In the genomic region with DNA sequence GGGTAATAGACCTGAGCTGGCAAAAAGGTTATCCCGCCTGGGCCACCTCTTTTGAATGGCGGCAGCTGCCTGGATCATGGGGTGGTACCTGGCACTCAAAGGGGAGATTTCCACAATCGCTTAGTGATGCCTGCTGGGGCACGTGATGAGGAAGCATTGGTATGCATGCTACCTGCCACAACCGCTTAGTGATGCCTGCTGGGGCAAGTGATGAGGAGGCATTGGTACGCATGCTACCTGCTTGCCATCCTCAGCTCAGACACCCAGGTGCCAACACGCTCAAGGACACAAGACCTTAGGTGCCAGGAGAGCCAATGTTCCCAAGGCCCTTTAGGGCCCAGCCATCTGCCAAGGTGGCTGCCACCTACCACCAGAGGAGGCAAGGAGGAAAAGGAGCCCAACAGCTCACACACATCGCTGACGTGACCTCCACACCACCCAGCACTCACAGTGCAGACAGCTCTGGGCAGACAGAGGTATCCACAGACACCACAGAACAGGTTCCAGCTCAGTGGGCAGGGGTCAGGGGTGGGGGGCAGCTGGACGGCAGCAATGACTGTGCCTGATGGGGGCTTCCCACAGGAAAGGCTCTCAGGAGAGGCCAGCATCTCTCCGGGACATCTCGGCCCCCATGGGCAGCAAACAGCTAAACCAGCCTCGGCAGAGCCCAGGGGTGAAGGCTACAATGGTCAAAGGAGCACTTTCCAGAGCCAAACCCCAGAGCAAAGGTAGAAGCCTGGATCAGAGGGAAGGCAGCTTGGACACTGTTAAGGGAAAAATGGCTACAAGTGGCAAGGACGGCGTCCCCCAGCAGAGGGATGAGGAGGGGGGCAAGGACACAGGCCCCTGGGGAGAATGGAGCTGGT, we compare ENCODE assay signal across 10 cellular contexts. TPM values are rescaled to one million over a fixed set of nuclear protein-coding genes. Genes with fewer than 3 reads are reported as not detected.
DNase-seq lines count a peak whose midpoint lies in the region; ATAC-seq and TF ChIP-seq lines count a peak whose summit lies in the region.
"Had no signal": no experiment of that assay in that cellular context is flagged by ENCODE, and none has a peak within 500 bp of the region (broad histone marks: within the 10 kb centered on the region; RNA-seq: fewer than 3 reads in every experiment).

No MANE protein-coding gene starts in this region.

- H3K79me2 ChIP-seq in osteoblast (ENCODE audit: insufficient read depth, low read length) = no peaks in the 10 kb centered on the region

- H3K36me3 Mint-ChIP-seq in endodermal cell (ENCODE audit: low read depth) = peaks cover 21% of the 10 kb centered on the region
- H3K36me3 Mint-ChIP-seq in activated T-helper 2 cell treated with anti-CD3 and anti-CD28 coated beads, Interferon-gamma antibody, Interleukin-2, Interleukin-4, amounts not matched to agents 10 μg/mL and 5 μg/mL and 100 μg/mL, durations not matched to agents 14 hours and 24 hours and 36 hours (ENCODE audit: low read depth) = no peaks in the 10 kb centered on the region

- H3K4me3 ChIP-seq in right cardiac atrium (ENCODE audit: low read length) (no peak overlapping the region), endodermal cell (ENCODE audit: low read length) (no peak overlapping the region), osteoblast (ENCODE audit: insufficient read depth, low read length) (no peak overlapping the region)

- WGBS in right cardiac atrium = 97% methylated on average over 15 of the region's 15 CpGs
- 94 to 96% methylated on average over 12 to 15 of the region's 15 CpGs for WGBS in endodermal cell (ENCODE audit: insufficient coverage in 1 of 2, insufficient read length in 1 of 2), 2 experiments

- no peaks in the 10 kb centered on the region for H3K27me3 Mint-ChIP-seq in endodermal cell (ENCODE audit: insufficient read depth)
- no peaks in the 10 kb centered on the region for H3K27me3 Mint-ChIP-seq in activated T-helper 2 cell treated with anti-CD3 and anti-CD28 coated beads, Interferon-gamma antibody, Interleukin-2, Interleukin-4, amounts not matched to agents 10 μg/mL and 5 μg/mL and 100 μg/mL, durations not matched to agents 14 hours and 24 hours and 36 hours (ENCODE audit: low read depth)

- DNase-seq in right cardiac atrium = peak in 2 of 3 donors; percentile 20 to 23
- DNase-seq in left cardiac atrium = no peak
- peak; percentile 30 for DNase-seq in endodermal cell
- peak; percentile 75 for DNase-seq in osteoblast (ENCODE audit: insufficient read length, low spot score, missing footprints)
- DNase-seq in NCI-H446 treated with DMSO at 0.1 percent for 48 hours (lab: John Stamatoyannopoulos, UW) = no peak
- no peak for DNase-seq in stimulated activated naive CD8-positive, alpha-beta T cell treated with anti-CD3 and anti-CD28 coated beads, Interleukin-15, Interleukin-2, amounts not matched to agents 100 U/mL and 50 U/mL, for 24 hours
- DNase-seq in activated T-helper 2 cell treated with anti-CD3 and anti-CD28 coated beads, Interferon-gamma antibody, Interleukin-2, Interleukin-4, amounts not matched to agents 10 μg/mL and 5 μg/mL and 100 μg/mL, durations not matched to agents 14 hours and 24 hours and 36 hours (ENCODE audit: low spot score) = no peak
- no peak for DNase-seq in NCI-H2081 (lab: John Stamatoyannopoulos, UW)
- DNase-seq: NCI-H187 treated with DMSO at 0.1 percent for 48 hours, NCI-H748 treated with DMSO at 0.1 percent for 48 hours had no signal

- no peaks in the 10 kb centered on the region for H3K9me3 ChIP-seq in right cardiac atrium (ENCODE audit: control insufficient read depth, low read length)
- H3K9me3 ChIP-seq in endodermal cell (ENCODE audit: control insufficient read depth, low read length) = no peaks in the 10 kb centered on the region
- H3K9me3 ChIP-seq in osteoblast (ENCODE audit: low read depth, low read length) = no peaks in the 10 kb centered on the region

- H3K27me3 ChIP-seq in right cardiac atrium (ENCODE audit: control insufficient read depth, insufficient read depth) (no peaks in the 10 kb centered on the region), endodermal cell (ENCODE audit: control insufficient read depth, insufficient read depth, low read length, poor library complexity, severe bottlenecking) (no peaks in the 10 kb centered on the region), osteoblast (ENCODE audit: insufficient read depth, low read length) (no peaks in the 10 kb centered on the region)

- no peak overlapping the region for H2AFZ ChIP-seq in osteoblast (ENCODE audit: low read length)

- H3K36me3 ChIP-seq in endodermal cell (ENCODE audit: control insufficient read depth, insufficient read depth, low read length) (peaks cover 28% of the 10 kb centered on the region), osteoblast (ENCODE audit: insufficient read depth, low read length) (peaks cover 31% of the 10 kb centered on the region)

- H3K4me1 Mint-ChIP-seq in endodermal cell = no peaks in the 10 kb centered on the region
- no peaks in the 10 kb centered on the region for H3K4me1 Mint-ChIP-seq in activated T-helper 2 cell treated with anti-CD3 and anti-CD28 coated beads, Interferon-gamma antibody, Interleukin-2, Interleukin-4, amounts not matched to agents 10 μg/mL and 5 μg/mL and 100 μg/mL, durations not matched to agents 14 hours and 24 hours and 36 hours (ENCODE audit: low read depth)

- H3K4me3 Mint-ChIP-seq in endodermal cell = no peak overlapping the region
- no peak overlapping the region for H3K4me3 Mint-ChIP-seq in activated T-helper 2 cell treated with anti-CD3 and anti-CD28 coated beads, Interferon-gamma antibody, Interleukin-2, Interleukin-4, amounts not matched to agents 10 μg/mL and 5 μg/mL and 100 μg/mL, durations not matched to agents 14 hours and 24 hours and 36 hours (ENCODE audit: low read depth)

- H3K27ac ChIP-seq in right cardiac atrium (ENCODE audit: low read length) (no peak overlapping the region), endodermal cell (ENCODE audit: low read depth, low read length) (no peak overlapping the region), osteoblast (ENCODE audit: low read depth, low read length) (no peak overlapping the region)

- H3K27ac Mint-ChIP-seq in endodermal cell = no peak overlapping the region
- no peak overlapping the region for H3K27ac Mint-ChIP-seq in activated T-helper 2 cell treated with anti-CD3 and anti-CD28 coated beads, Interferon-gamma antibody, Interleukin-2, Interleukin-4, amounts not matched to agents 10 μg/mL and 5 μg/mL and 100 μg/mL, durations not matched to agents 14 hours and 24 hours and 36 hours

- ATAC-seq in right cardiac atrium (no peak), left cardiac atrium (no peak)
- ATAC-seq in stimulated activated naive CD8-positive, alpha-beta T cell treated with anti-CD3 and anti-CD28 coated beads, Interleukin-15, Interleukin-2, amounts not matched to agents 100 U/mL and 50 U/mL, for 24 hours = no peak

- H3K4me1 ChIP-seq in right cardiac atrium (ENCODE audit: control insufficient read depth, insufficient read depth, low read length) (no peaks in the 10 kb centered on the region), endodermal cell (ENCODE audit: control insufficient read depth, insufficient read depth, low read length) (no peaks in the 10 kb centered on the region), osteoblast (ENCODE audit: insufficient read depth, low read length) (no peaks in the 10 kb centered on the region)

- H3K4me2 ChIP-seq in osteoblast (ENCODE audit: insufficient read depth, low read length) = no peak overlapping the region

- H3K9ac ChIP-seq in endodermal cell (ENCODE audit: extremely low read depth, low read length, poor library complexity, severe bottlenecking) = no peak overlapping the region

- peaks cover 4% of the 10 kb centered on the region for H4K20me1 ChIP-seq in osteoblast (ENCODE audit: insufficient read depth, low read length)

- intact Hi-C loops in right cardiac atrium (cut with DNase I) = no loop called here
- intact Hi-C loops in left cardiac atrium (cut with DNase I) = no loop called here
- intact Hi-C loops in activated T-helper 2 cell treated with anti-CD3 and anti-CD28 coated beads, Interferon-gamma antibody, Interleukin-2, Interleukin-4, amounts not matched to agents 10 μg/mL and 5 μg/mL and 100 μg/mL, durations not matched to agents 14 hours and 24 hours and 36 hours (cut with micrococcal nuclease) = no loop called here

- TF ChIP-seq CTCF in endodermal cell (conservative IDR thresholded peaks at IDR 0.05) (no peak), osteoblast (IDR thresholded peaks at IDR 0.05; ENCODE audit: extremely low read depth, low read depth, low read length) (no peak)

- no peaks in the 10 kb centered on the region for H3K9me3 Mint-ChIP-seq in endodermal cell
- H3K9me3 Mint-ChIP-seq in activated T-helper 2 cell treated with anti-CD3 and anti-CD28 coated beads, Interferon-gamma antibody, Interleukin-2, Interleukin-4, amounts not matched to agents 10 μg/mL and 5 μg/mL and 100 μg/mL, durations not matched to agents 14 hours and 24 hours and 36 hours = no peaks in the 10 kb centered on the region

RNA-seq across cellular contexts. Expression of gene SARDH, which starts 43.0 kb away (rescaled TPM):
- total RNA-seq in right cardiac atrium (1 to 10 TPM; 2.5 to 3.2 (median 2.8) TPM), left cardiac atrium (1 to 10 TPM in 1 of 2 donors, under 1 TPM in 1; 0.88 to 1.4 TPM), endodermal cell (10 to 100 TPM in 1 of 2 donors, 1 to 10 TPM in 1; 8.4 to 11.2 TPM), osteoblast (5.4 and 10.9 TPM in 2 replicates)
- 1.7 TPM for polyA plus RNA-seq in right cardiac atrium
- polyA plus RNA-seq in endodermal cell (2013, experiment 1 of 2) = 6.2 TPM
- 6.1 TPM for polyA plus RNA-seq in endodermal cell (2013, experiment 2 of 2)
- total RNA-seq in activated T-helper 2 cell treated with anti-CD3 and anti-CD28 coated beads, Interferon-gamma antibody, Interleukin-2, Interleukin-4, amounts not matched to agents 10 μg/mL and 5 μg/mL and 100 μg/mL, durations not matched to agents 14 hours and 24 hours and 36 hours = 1.1 and 1.6 TPM in 2 replicates

Comparison
In these comparisons a context has a peak if more than half of its experiments do, and no peak if none do; other contexts are left out.
1. DNase-seq: peak in right cardiac atrium (2 of 3), endodermal cell (single experiment) and osteoblast (single experiment); none in left cardiac atrium (single experiment), NCI-H446 treated with DMSO at 0.1 percent for 48 hours (single experiment), stimulated activated naive CD8-positive, alpha-beta T cell treated with anti-CD3 and anti-CD28 coated beads, Interleukin-15, Interleukin-2, amounts not matched to agents 100 U/mL and 50 U/mL, for 24 hours (single experiment), activated T-helper 2 cell treated with anti-CD3 and anti-CD28 coated beads, Interferon-gamma antibody, Interleukin-2, Interleukin-4, amounts not matched to agents 10 μg/mL and 5 μg/mL and 100 μg/mL, durations not matched to agents 14 hours and 24 hours and 36 hours (single experiment) and NCI-H2081 (0 of 2).